In the genomic region with DNA sequence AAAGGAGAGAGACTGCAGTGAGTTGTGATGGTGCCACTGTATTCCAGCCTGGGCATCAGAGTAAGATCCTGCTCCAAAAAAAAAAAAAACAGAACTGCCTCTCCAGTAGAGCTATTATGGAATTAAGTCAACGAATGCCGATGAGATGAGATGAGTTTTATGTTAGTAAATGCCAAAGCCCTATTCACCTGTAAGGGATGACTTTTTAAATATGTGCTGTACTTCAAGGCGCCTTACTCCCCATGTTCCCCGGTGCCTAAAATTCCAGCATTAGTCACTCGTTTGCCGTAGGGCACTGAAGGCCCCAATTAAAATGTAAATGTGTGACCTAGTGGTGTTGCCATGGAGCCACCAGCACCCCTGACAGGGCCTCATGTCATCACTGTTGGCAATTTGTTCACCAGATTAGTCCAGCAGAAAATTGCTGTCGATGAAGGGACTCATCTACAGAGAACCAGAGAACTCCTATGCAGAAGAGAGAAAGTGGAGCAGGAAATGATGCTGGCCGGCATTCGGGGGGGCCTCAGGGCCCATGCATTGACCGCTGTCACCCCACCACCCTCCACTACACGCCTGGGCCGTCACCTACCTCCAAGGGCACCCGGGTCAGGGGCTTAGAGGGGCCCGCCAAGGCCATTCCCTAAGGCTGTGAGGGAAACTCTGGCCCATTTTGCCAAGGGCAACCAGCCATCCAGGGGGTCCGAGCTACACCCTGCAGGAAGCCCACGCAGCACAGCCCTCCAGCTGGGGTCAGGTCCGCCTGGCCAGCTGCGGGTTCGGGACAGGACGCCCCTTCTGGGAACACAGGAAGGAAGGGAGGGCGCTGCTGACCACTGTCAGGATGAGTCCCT, we compare ENCODE assay signal across 1 cellular context.
TF ChIP-seq lines count a peak whose summit lies in the region.

No MANE protein-coding gene starts in this region.

TF ChIP-seq in IMR-90, 13 proteins besides CTCF, POLR2A, EP300 and RAD21 (continued from another document):
- TF ChIP-seq SMC3 (IDR thresholded peaks at IDR 0.05; ENCODE audit: low read depth, low read length) (no peak), BHLHE40 (IDR thresholded peaks at IDR 0.05; ENCODE audit: low read depth, low read length) (no peak), FOS (IDR thresholded peaks at IDR 0.05; ENCODE audit: low read depth, low read length) (no peak), RCOR1 (IDR thresholded peaks at IDR 0.05; ENCODE audit: insufficient replicate concordance, low read length) (no peak), RFX5 (IDR thresholded peaks at IDR 0.05; ENCODE audit: low read depth, low read length) (no peak), MAZ (IDR thresholded peaks at IDR 0.05; ENCODE audit: borderline replicate concordance, low read depth, low read length) (no peak), CEBPB (IDR thresholded peaks at IDR 0.05; ENCODE audit: low read depth, low read length) (no peak)
- TF ChIP-seq, protein P1, sequence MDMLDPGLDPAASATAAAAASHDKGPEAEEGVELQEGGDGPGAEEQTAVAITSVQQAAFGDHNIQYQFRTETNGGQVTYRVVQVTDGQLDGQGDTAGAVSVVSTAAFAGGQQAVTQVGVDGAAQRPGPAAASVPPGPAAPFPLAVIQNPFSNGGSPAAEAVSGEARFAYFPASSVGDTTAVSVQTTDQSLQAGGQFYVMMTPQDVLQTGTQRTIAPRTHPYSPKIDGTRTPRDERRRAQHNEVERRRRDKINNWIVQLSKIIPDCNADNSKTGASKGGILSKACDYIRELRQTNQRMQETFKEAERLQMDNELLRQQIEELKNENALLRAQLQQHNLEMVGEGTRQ (IDR thresholded peaks at IDR 0.05; ENCODE audit: low read depth, low read length), result no peak
- TF ChIP-seq, protein P2, sequence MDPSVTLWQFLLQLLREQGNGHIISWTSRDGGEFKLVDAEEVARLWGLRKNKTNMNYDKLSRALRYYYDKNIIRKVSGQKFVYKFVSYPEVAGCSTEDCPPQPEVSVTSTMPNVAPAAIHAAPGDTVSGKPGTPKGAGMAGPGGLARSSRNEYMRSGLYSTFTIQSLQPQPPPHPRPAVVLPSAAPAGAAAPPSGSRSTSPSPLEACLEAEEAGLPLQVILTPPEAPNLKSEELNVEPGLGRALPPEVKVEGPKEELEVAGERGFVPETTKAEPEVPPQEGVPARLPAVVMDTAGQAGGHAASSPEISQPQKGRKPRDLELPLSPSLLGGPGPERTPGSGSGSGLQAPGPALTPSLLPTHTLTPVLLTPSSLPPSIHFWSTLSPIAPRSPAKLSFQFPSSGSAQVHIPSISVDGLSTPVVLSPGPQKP (IDR thresholded peaks at IDR 0.05; ENCODE audit: borderline replicate concordance, low read depth, low read length), result no peak
TF ChIP-seq in IMR-90: peak in this region for 0.
